7 cellular contexts compared by ENCODE assay signal in genomic region chr18:37231251-37231650, GRCh38.
"Had no signal": no experiment of that assay in that cellular context is flagged by ENCODE, and none has a peak within 500 bp of the region (broad histone marks: within the 10 kb centered on the region; RNA-seq: fewer than 3 reads in every experiment).

No MANE protein-coding gene starts in this region.

- H3K27ac ChIP-seq: GM23248, HL-60 had no signal

- H3K9ac ChIP-seq: GM23248 had no signal

- DNase-seq: GM23248, GOT3, H7, HCEC 1CT, KBM-7 had no signal

- H2AFZ ChIP-seq: GM23248 had no signal

- ATAC-seq: HepG2 had no signal

- H3K4me3 ChIP-seq: GM23248 had no signal
